Comparison of ENCODE assay signal across 26 cellular contexts in the genomic region with DNA sequence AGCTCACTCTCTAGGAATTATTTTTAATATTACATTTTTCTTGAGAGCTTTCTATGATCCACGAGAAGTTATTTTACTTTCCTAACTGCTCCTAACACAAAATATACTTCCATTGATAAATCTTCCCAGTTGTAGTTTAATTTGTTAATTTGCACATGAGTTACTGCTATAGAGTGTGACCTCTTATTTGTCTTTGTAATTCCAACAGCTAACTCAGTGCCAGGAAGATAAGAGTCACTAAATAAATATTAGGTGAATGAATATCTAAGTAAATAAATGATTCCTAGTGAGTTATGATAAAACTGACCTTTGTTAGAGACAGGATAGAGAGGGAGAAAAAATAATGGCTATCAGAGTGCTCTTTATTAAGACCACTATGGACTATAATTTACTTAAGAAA.
DNase-seq lines count a peak whose midpoint lies in the region; ATAC-seq and TF ChIP-seq lines count a peak whose summit lies in the region.
"Had no signal": no experiment of that assay in that cellular context is flagged by ENCODE, and none has a peak within 500 bp of the region (broad histone marks: within the 10 kb centered on the region; RNA-seq: fewer than 3 reads in every experiment).

No MANE protein-coding gene starts in this region.

- no peaks in the 10 kb centered on the region for H3K27me3 Mint-ChIP-seq in activated CD4-positive, alpha-beta T cell treated with anti-CD3 and anti-CD28 coated beads, Interleukin-2, amount 10 ng/mL, durations not matched to agents 7 days and 5 days
- H3K27me3 Mint-ChIP-seq: activated naive CD8-positive, alpha-beta T cell treated with anti-CD3 and anti-CD28 coated beads for 36 hours; B cell; naive thymus-derived CD8-positive, alpha-beta T cell had no signal

- no peak for TF ChIP-seq POLR2A in transverse colon (IDR thresholded peaks at IDR 0.05)

- no peak overlapping the region for H3K4me3 ChIP-seq in transverse colon
- H3K4me3 ChIP-seq: GM12878, tibial nerve had no signal

- no peaks in the 10 kb centered on the region for H3K4me1 Mint-ChIP-seq in activated CD4-positive, alpha-beta T cell treated with anti-CD3 and anti-CD28 coated beads, Interleukin-2, amount 10 ng/mL, durations not matched to agents 7 days and 5 days
- H3K4me1 Mint-ChIP-seq: activated naive CD8-positive, alpha-beta T cell treated with anti-CD3 and anti-CD28 coated beads for 36 hours; B cell; naive thymus-derived CD8-positive, alpha-beta T cell had no signal

- POLR2A ChIA-PET in activated CD4-positive, alpha-beta T cell treated with anti-CD3 and anti-CD28 coated beads, Interleukin-2, amount 10 ng/mL, durations not matched to agents 7 days and 5 days (lab: Charles Lee) = no interaction called here

- CTCF ChIA-PET in activated CD4-positive, alpha-beta T cell treated with anti-CD3 and anti-CD28 coated beads, Interleukin-2, amount 10 ng/mL, durations not matched to agents 7 days and 5 days (lab: Charles Lee) = no interaction called here

- in situ Hi-C loops in transverse colon (cut with MboI; ENCODE audit: low pct_ligation_motif_present in 1 of 4, low pct_unique_long_range_greater_than_20kb in 1 of 4, low sequenced_read_pairs in 3 of 4) = no loop called here

- intact Hi-C loops in transverse colon (cut with DNase I; ENCODE audit: low total_unique reads) = no loop called here

- TF ChIP-seq CTCF in transverse colon (IDR thresholded peaks at IDR 0.05) = no peak

- no peak overlapping the region for H3K4me3 Mint-ChIP-seq in activated CD4-positive, alpha-beta T cell treated with anti-CD3 and anti-CD28 coated beads, Interleukin-2, amount 10 ng/mL, durations not matched to agents 7 days and 5 days
- H3K4me3 Mint-ChIP-seq: activated naive CD8-positive, alpha-beta T cell treated with anti-CD3 and anti-CD28 coated beads for 36 hours; activated T-helper 1 cell treated with anti-CD3 and anti-CD28 coated beads, Interleukin-12 subunit alpha, Interleukin-12 subunit beta, Interleukin-2, Interleukin-4 antibody, amounts not matched to agents 30 ng/mL and 10 ng/mL and 1 ng/mL, durations not matched to agents 14 hours and 24 hours and 36 hours; B cell; naive thymus-derived CD8-positive, alpha-beta T cell had no signal

- H3K9me3 ChIP-seq in transverse colon = no peaks in the 10 kb centered on the region
- H3K9me3 ChIP-seq: Caco-2, tibial nerve had no signal

- TF ChIP-seq EP300 in transverse colon (IDR thresholded peaks at IDR 0.05; ENCODE audit: low read depth) = no peak

- no peaks in the 10 kb centered on the region for H3K9me3 Mint-ChIP-seq in activated CD4-positive, alpha-beta T cell treated with anti-CD3 and anti-CD28 coated beads, Interleukin-2, amount 10 ng/mL, durations not matched to agents 7 days and 5 days
- H3K9me3 Mint-ChIP-seq: activated naive CD8-positive, alpha-beta T cell treated with anti-CD3 and anti-CD28 coated beads for 36 hours; activated T-helper 1 cell treated with anti-CD3 and anti-CD28 coated beads, Interleukin-12 subunit alpha, Interleukin-12 subunit beta, Interleukin-2, Interleukin-4 antibody, amounts not matched to agents 30 ng/mL and 10 ng/mL and 1 ng/mL, durations not matched to agents 14 hours and 24 hours and 36 hours had no signal

- ATAC-seq in HG03095 (IDR thresholded peaks at IDR 0.05; ENCODE audit: unreplicated experiment) = no peak
- ATAC-seq: GM12878; naive thymus-derived CD8-positive, alpha-beta T cell; SK-N-SH treated with all-trans-retinoic acid at 6 μM for 48 hours; stimulated activated naive CD8-positive, alpha-beta T cell treated with anti-CD3 and anti-CD28 coated beads, Interleukin-15, Interleukin-2, amounts not matched to agents 100 U/mL and 50 U/mL, for 24 hours had no signal

- no peak overlapping the region for H3K27ac ChIP-seq in transverse colon
- H3K27ac ChIP-seq: HL-60, parathyroid adenoma, tibial nerve had no signal

- no peaks in the 10 kb centered on the region for H3K27me3 ChIP-seq in transverse colon
- H3K27me3 ChIP-seq: tibial nerve had no signal

- no peaks in the 10 kb centered on the region for H3K4me1 ChIP-seq in transverse colon
- H3K4me1 ChIP-seq: Caco-2, parathyroid adenoma, tibial nerve had no signal

- no peaks in the 10 kb centered on the region for H3K36me3 ChIP-seq in transverse colon
- H3K36me3 ChIP-seq: tibial nerve had no signal

- DNase-seq in DMS53 treated with DMSO at 0.1 percent for 48 hours (lab: John Stamatoyannopoulos, UW; ENCODE audit: unreplicated experiment) (peak; percentile 74), NCI-H2029 (lab: John Stamatoyannopoulos, UW) (peak; percentile 53), astrocyte of the hippocampus (ENCODE audit: low read depth, low spot score) (peak; percentile 13), lung microvascular endothelial cell (ENCODE audit: low read depth in 2 of 2) (peak; percentile 9 to 80), Ammon's horn (ENCODE audit: low spot score) (no peak), transverse colon (no peak)
- DNase-seq in activated CD4-positive, alpha-beta T cell treated with anti-CD3 and anti-CD28 coated beads, Interleukin-2, amount 10 ng/mL, durations not matched to agents 7 days and 5 days = no peak
- DNase-seq: activated naive CD8-positive, alpha-beta T cell treated with anti-CD3 and anti-CD28 coated beads for 36 hours; Caco-2; cortex of kidney; GDM1; MV-4-11; naive thymus-derived CD8-positive, alpha-beta T cell; NCI-H2081 treated with DMSO at 0.1 percent for 48 hours; NCI-H748 treated with DMSO at 0.1 percent for 48 hours; stimulated activated CD4-positive, alpha-beta T cell treated with anti-CD3 and anti-CD28 coated beads, Interleukin-1b, Interleukin-23, amount 100 ng/mL, for 48 hours; stimulated activated naive CD8-positive, alpha-beta T cell treated with anti-CD3 and anti-CD28 coated beads, Interleukin-15, Interleukin-2, amounts not matched to agents 100 U/mL and 50 U/mL, for 24 hours; T-helper 9 cell had no signal

- no peaks in the 10 kb centered on the region for H3K36me3 Mint-ChIP-seq in activated CD4-positive, alpha-beta T cell treated with anti-CD3 and anti-CD28 coated beads, Interleukin-2, amount 10 ng/mL, durations not matched to agents 7 days and 5 days (ENCODE audit: low read depth)
- H3K36me3 Mint-ChIP-seq: activated naive CD8-positive, alpha-beta T cell treated with anti-CD3 and anti-CD28 coated beads for 36 hours; naive thymus-derived CD8-positive, alpha-beta T cell had no signal

- no peak overlapping the region for H3K27ac Mint-ChIP-seq in activated CD4-positive, alpha-beta T cell treated with anti-CD3 and anti-CD28 coated beads, Interleukin-2, amount 10 ng/mL, durations not matched to agents 7 days and 5 days
- H3K27ac Mint-ChIP-seq: activated naive CD8-positive, alpha-beta T cell treated with anti-CD3 and anti-CD28 coated beads for 36 hours; activated T-helper 1 cell treated with anti-CD3 and anti-CD28 coated beads, Interleukin-12 subunit alpha, Interleukin-12 subunit beta, Interleukin-2, Interleukin-4 antibody, amounts not matched to agents 30 ng/mL and 10 ng/mL and 1 ng/mL, durations not matched to agents 14 hours and 24 hours and 36 hours; B cell; naive thymus-derived CD8-positive, alpha-beta T cell had no signal

- WGBS in transverse colon (ENCODE audit: low coverage in 1 of 2), 2 donors = 47 to 64% methylated on average over 1 of the region's 1 CpG

Comparison
In these comparisons a context has a peak if more than half of its experiments do, and no peak if none do; other contexts are left out.
1. DNase-seq: peak in DMS53 treated with DMSO at 0.1 percent for 48 hours (single experiment), NCI-H2029 (single experiment), astrocyte of the hippocampus (single experiment) and lung microvascular endothelial cell (2 of 2); none in Ammon's horn (single experiment), activated CD4-positive, alpha-beta T cell treated with anti-CD3 and anti-CD28 coated beads, Interleukin-2, amount 10 ng/mL, durations not matched to agents 7 days and 5 days (single experiment) and transverse colon (single experiment).